In the genomic region with DNA sequence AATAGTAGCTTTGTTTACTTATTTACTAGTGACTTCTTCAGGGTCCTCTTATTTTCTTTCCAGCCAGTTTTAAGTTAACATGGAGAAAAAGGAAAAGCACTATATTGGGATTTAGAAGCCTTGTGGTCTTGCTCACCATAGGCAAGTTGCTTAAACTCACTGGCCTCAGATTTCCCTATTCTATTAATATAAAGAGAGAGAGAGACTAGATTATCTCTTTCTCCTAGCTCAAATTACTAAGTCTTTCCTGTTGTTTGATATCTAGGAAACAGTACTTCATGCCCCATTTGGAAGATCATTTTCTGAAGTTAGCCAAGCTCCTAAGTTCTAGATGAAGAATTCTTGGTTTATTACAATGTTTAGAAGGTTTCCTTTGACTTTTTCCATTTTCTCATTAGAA, we compare ENCODE assay signal across 22 cellular contexts.
"Had no signal": no experiment of that assay in that cellular context is flagged by ENCODE, and none has a peak within 500 bp of the region (broad histone marks: within the 10 kb centered on the region; RNA-seq: fewer than 3 reads in every experiment).

No MANE protein-coding gene starts in this region.

- H3K27me3 ChIP-seq: upper lobe of left lung had no signal

- H3K27ac Mint-ChIP-seq: activated naive CD4-positive, alpha-beta T cell treated with anti-CD3 and anti-CD28 coated beads, Interleukin-2, amount 50 U/mL, for 72 hours; immature natural killer cell; naive thymus-derived CD4-positive, alpha-beta T cell; T-helper 2 cell treated with Interferon-gamma antibody and Interleukin-4, amounts not matched to agents 5 μg/mL and 100 μg/mL, for 36 hours had no signal

- H3K27me3 Mint-ChIP-seq: activated T-cell treated with anti-CD3 and anti-CD28 coated beads, Interleukin-2, amount 50 U/mL, for 24 hours; naive thymus-derived CD4-positive, alpha-beta T cell had no signal

- H3K4me3 ChIP-seq: coronary artery, lung, smooth muscle cell, upper lobe of left lung had no signal

- H3K9me3 ChIP-seq: upper lobe of left lung had no signal

- H3K36me3 ChIP-seq: upper lobe of left lung had no signal

- DNase-seq: activated CD4-positive, alpha-beta T cell treated with anti-CD3 and anti-CD28 coated beads for 1 hour; activated CD4-positive, alpha-beta T cell treated with anti-CD3 and anti-CD28 coated beads, Interleukin-2, amount 50 U/mL, for 48 hours; activated effector memory CD4-positive, alpha-beta T cell treated with anti-CD3 and anti-CD28 coated beads, Interleukin-2, amount 50 U/mL, for 16 hours; activated T-cell treated with anti-CD3 and anti-CD28 coated beads, Interleukin-2, amount 50 U/mL, for 24 hours; caudate nucleus; effector CD8-positive, alpha-beta T cell; foreskin melanocyte; head of caudate nucleus; immature natural killer cell; left colon; naive thymus-derived CD4-positive, alpha-beta T cell; occipital lobe; right cardiac atrium; stimulated activated CD4-positive, alpha-beta T cell treated with anti-CD3 and anti-CD28 coated beads, Interleukin-4, amount 100 ng/mL, for 4 hours; stimulated activated CD8-positive, alpha-beta memory T cell treated with anti-CD3 and anti-CD28 coated beads, Interleukin-4, amount 100 ng/mL, for 48 hours; stimulated activated naive CD8-positive, alpha-beta T cell treated with anti-CD3 and anti-CD28 coated beads, Interleukin-15, Interleukin-2, amounts not matched to agents 100 U/mL and 50 U/mL, for 24 hours; upper lobe of left lung had no signal

- H3K4me3 Mint-ChIP-seq: activated T-cell treated with anti-CD3 and anti-CD28 coated beads, Interleukin-2, amount 50 U/mL, for 24 hours; immature natural killer cell; naive thymus-derived CD4-positive, alpha-beta T cell; T-helper 2 cell treated with Interferon-gamma antibody and Interleukin-4, amounts not matched to agents 5 μg/mL and 100 μg/mL, for 36 hours had no signal

- H3K27ac ChIP-seq: coronary artery, upper lobe of left lung had no signal

- ATAC-seq: activated naive CD4-positive, alpha-beta T cell treated with anti-CD3 and anti-CD28 coated beads, Interleukin-2, amount 50 U/mL, for 72 hours; left colon; naive thymus-derived CD4-positive, alpha-beta T cell; right cardiac atrium; stimulated activated naive CD8-positive, alpha-beta T cell treated with anti-CD3 and anti-CD28 coated beads, Interleukin-15, Interleukin-2, amounts not matched to agents 100 U/mL and 50 U/mL, for 24 hours had no signal

- H3K4me2 ChIP-seq: smooth muscle cell had no signal
